ENCODE assay signal across 8 cellular contexts in the genomic region with DNA sequence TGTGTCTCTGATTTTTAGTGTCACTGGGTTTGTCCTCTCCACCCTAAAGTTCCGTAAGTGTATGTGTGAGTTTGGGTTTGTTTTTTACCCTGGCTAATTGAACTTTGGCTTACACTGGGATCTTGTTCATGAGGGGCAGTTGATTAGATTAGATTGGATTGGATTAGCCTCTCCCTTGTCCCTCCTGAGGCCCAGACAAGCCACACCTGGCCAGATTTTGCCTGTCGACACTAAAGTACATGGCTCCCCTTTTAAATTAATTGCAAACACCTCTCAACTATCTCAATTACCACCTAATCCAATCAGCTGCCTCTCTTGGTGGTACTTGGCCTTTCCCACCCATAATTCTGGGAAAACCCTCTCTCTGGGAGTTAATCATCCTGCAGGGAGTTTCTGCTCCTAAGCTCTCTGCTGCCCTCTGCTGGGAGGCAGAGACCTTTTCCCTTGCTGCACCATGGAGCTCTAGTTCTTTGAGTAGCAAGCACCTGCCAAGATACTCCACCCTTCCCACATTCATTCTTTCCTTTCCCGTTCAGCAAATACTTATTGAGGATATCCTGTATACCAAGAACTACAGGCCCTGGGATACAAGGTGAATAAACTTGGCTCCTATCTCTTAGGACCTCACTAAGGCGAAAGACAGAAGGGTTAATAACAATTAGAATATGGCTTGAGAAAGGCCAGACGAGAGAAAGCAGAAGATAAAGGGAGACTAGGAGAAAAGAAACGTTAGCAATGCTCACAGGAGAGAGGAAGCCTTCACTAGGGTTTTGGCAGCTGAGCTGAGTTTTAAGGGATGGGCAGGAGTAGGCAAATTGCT. TPM values are rescaled to one million over a fixed set of nuclear protein-coding genes. Genes with fewer than 3 reads are reported as not detected.
DNase-seq lines count a peak whose midpoint lies in the region; ATAC-seq lines count a peak whose summit lies in the region.

No MANE protein-coding gene starts in this region.

- DNase-seq in Right ventricle myocardium inferior (ENCODE audit: missing footprints) (peak; percentile 64), cardiac septum (ENCODE audit: low spot score) (no peak), NCI-H2227 (lab: John Stamatoyannopoulos, UW; ENCODE audit: unreplicated experiment) (peak; percentile 55), cerebellar cortex (ENCODE audit: low spot score) (peak; percentile 47), left kidney (ENCODE audit: low read depth, low spot score) (peak; percentile 88)
- DNase-seq in activated CD4-positive, alpha-beta T cell treated with anti-CD3 and anti-CD28 coated beads for 1 hour: peak; percentile 27
- DNase-seq in stimulated activated CD4-positive, alpha-beta T cell treated with anti-CD3 and anti-CD28 coated beads, Interleukin-4, amount 100 ng/mL, for 24 hours: peak; percentile 71

- ATAC-seq in Right ventricle myocardium inferior (no peak), HG02678 (IDR thresholded peaks at IDR 0.05; ENCODE audit: unreplicated experiment) (no peak)

- intact Hi-C loops in Right ventricle myocardium inferior (cut with DNase I) (loop anchor here (1.0 to 5.0 kb wide), 2 partner anchors 198 to 340 kb away; no protein-coding TSS in a partner anchor), cardiac septum (cut with DNase I) (loop anchor here (5.0 kb wide), 2 partner anchors 288 to 338 kb away; no protein-coding TSS in a partner anchor)

RNA-seq across cellular contexts. Expression of a gene that starts 60.0 kb away (rescaled TPM):
- total RNA-seq in Right ventricle myocardium inferior (9.6 TPM), cardiac septum (10.2 TPM)
